Comparison of ENCODE assay signal across 27 cellular contexts in genomic region chr22:20655623-20656022, GRCh38.
"Had no signal": no experiment of that assay in that cellular context is flagged by ENCODE, and none has a peak within 500 bp of the region (broad histone marks: within the 10 kb centered on the region; RNA-seq: fewer than 3 reads in every experiment).

No MANE protein-coding gene starts in this region.

- H3K36me3 ChIP-seq: colonic mucosa, esophagus muscularis mucosa, esophagus squamous epithelium, gastrocnemius medialis, gastroesophageal sphincter, heart left ventricle, heart right ventricle had no signal

- DNase-seq: colonic mucosa; cortex of kidney; dermis blood vessel endothelial cell; dorsolateral prefrontal cortex; effector CD4-positive, alpha-beta T cell; effector CD8-positive, alpha-beta T cell; effector memory CD4-positive, alpha-beta T cell; effector memory CD8-positive, alpha-beta T cell; endodermal cell; erythroblast; esophagus squamous epithelium; foreskin fibroblast; foreskin keratinocyte; foreskin melanocyte; gastrocnemius medialis; glutamatergic neuron; heart left ventricle; heart right ventricle had no signal

- FAIRE-seq: colon, endometrium, endothelial cell of umbilical vein, frontal cortex had no signal

- H3K9me3 ChIP-seq: colonic mucosa, esophagus muscularis mucosa, esophagus squamous epithelium, gastrocnemius medialis, gastroesophageal sphincter, heart left ventricle, heart right ventricle had no signal

- H3K27ac ChIP-seq: colonic mucosa, coronary artery, dorsolateral prefrontal cortex, epithelial cell of prostate, esophagus muscularis mucosa, esophagus squamous epithelium, foreskin keratinocyte, gastrocnemius medialis, gastroesophageal sphincter, heart left ventricle, heart right ventricle had no signal

- H3K4me3 ChIP-seq: colonic mucosa, coronary artery, esophagus muscularis mucosa, esophagus squamous epithelium, gastrocnemius medialis, gastroesophageal sphincter, heart left ventricle, heart right ventricle had no signal

- ATAC-seq: effector memory CD8-positive, alpha-beta T cell; esophagus mucosa; foreskin keratinocyte; gastrocnemius medialis; gastroesophageal sphincter; heart left ventricle; heart right ventricle had no signal

- H3K27me3 ChIP-seq: colonic mucosa, esophagus muscularis mucosa, gastrocnemius medialis, gastroesophageal sphincter had no signal

- H3K4me1 ChIP-seq: colonic mucosa, esophagus muscularis mucosa, esophagus squamous epithelium, foreskin keratinocyte, gastroesophageal sphincter, heart left ventricle, heart right ventricle had no signal
